Comparison of ENCODE assay signal across 1 cellular context in the genomic region with DNA sequence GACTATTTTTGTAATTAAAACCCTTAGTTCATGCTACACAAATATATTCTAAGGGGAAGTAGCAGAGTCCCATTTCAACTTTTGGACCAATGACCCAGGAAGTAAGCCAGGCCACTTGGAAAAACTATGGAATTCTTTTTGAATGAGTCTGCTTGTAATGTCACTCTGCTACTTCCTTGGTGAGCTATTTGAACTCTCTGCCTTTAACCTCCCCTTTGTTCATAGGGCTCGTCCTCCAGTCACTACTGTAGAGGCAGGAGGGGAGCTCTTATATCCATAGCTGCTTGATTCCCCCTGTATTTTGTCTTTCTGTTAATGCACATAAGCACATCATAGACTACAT.
TF ChIP-seq lines count a peak whose summit lies in the region.

No MANE protein-coding gene starts in this region.

TF ChIP-seq in HepG2, 621 proteins besides CTCF, POLR2A, EP300 and RAD21 (continued from another document):
- TF ChIP-seq HOMEZ (CRISPR knock-in tag; IDR thresholded peaks at IDR 0.05; ENCODE audit: low read depth) (peak; percentile 87; the same call in 1 of the 2 replicates), KLF11 (CRISPR knock-in tag; IDR thresholded peaks at IDR 0.05) (no peak), ELF3 (CRISPR knock-in tag; IDR thresholded peaks at IDR 0.05) (peak; percentile 96), RFX3 (CRISPR knock-in tag; IDR thresholded peaks at IDR 0.05) (no peak), ZNF382 (CRISPR knock-in tag; IDR thresholded peaks at IDR 0.05; ENCODE audit: borderline replicate concordance) (no peak), PATZ1 (CRISPR knock-in tag; IDR thresholded peaks at IDR 0.05) (no peak), ATF7-NPFF (CRISPR knock-in tag; IDR thresholded peaks at IDR 0.05; ENCODE audit: low read depth) (no peak), ZFP91 (CRISPR knock-in tag; IDR thresholded peaks at IDR 0.05; ENCODE audit: borderline replicate concordance) (no peak), ZMYM2 (CRISPR knock-in tag; IDR thresholded peaks at IDR 0.05) (no peak), FIP1L1 (IDR thresholded peaks at IDR 0.05; ENCODE audit: borderline replicate concordance, insufficient read depth, low read depth, low read length) (no peak), HOXA5 (CRISPR knock-in tag; IDR thresholded peaks at IDR 0.05) (no peak)
